18 cellular contexts compared by ENCODE assay signal in the genomic region with DNA sequence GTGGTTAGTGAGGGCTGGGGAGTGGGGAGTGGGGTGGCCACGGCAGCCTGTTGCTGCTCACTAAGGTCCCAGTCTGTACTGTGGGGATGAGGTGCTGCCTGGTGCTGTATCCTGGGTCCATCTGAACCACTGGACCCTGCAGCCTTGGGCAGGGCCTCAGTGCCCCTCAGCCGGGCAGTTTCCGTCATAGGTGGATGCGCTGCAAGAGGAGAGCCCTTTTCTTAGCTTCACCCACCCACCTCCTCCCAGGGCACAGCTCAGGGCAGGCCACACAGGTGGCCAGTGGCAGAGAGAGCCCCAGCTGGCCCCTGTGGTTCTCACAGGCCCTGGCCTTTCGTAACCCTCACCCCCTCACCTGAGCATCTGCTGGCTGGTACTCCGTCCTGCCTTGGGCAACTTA. TPM values are rescaled to one million over a fixed set of nuclear protein-coding genes. Genes with fewer than 3 reads are reported as not detected.
DNase-seq lines count a peak whose midpoint lies in the region; ATAC-seq, FAIRE-seq and TF ChIP-seq lines count a peak whose summit lies in the region.
"Had no signal": no experiment of that assay in that cellular context is flagged by ENCODE, and none has a peak within 500 bp of the region (broad histone marks: within the 10 kb centered on the region; RNA-seq: fewer than 3 reads in every experiment).

No MANE protein-coding gene starts in this region.

- H2AFZ ChIP-seq in H9 (ENCODE audit: low read length) (no peak overlapping the region), Karpas-422 (ENCODE audit: low read length) (no peak overlapping the region)
- H2AFZ ChIP-seq: GM23248 had no signal

- ATAC-seq in WTC11, result no peak
- ATAC-seq in pancreas, result peak in 1 of 4 donors; percentile 1
- no peak for ATAC-seq in GM21526 (IDR thresholded peaks at IDR 0.05; ENCODE audit: low FRiP score, unreplicated experiment)
- ATAC-seq: HepG2 had no signal

- H3K4me1 Mint-ChIP-seq in H9, result peaks cover 10 to 14% of the 10 kb centered on the region in 2 experiments; a peak in 3 of 4 replicates
- H3K4me1 Mint-ChIP-seq in WTC11, result peaks cover 8% of the 10 kb centered on the region; the same call in 1 of the 2 replicates
- H3K4me1 Mint-ChIP-seq in endodermal cell, result no peaks in the 10 kb centered on the region

- no peak overlapping the region for H4K5ac ChIP-seq in H9 (ENCODE audit: insufficient read length, low read depth, low read length)

- WGBS in H9 (ENCODE audit: extremely low coverage, insufficient read length, low lambda C conversion rate), result no CpG with 5 or more reads among the region's 6 CpGs
- 93 to 95% methylated on average over 4 to 6 of the region's 6 CpGs for WGBS in endodermal cell (ENCODE audit: insufficient coverage in 1 of 2, insufficient read length in 1 of 2), 2 experiments
- 81 to 86% methylated on average over 6 of the region's 6 CpGs for WGBS in pancreas, 2 donors

- H2BK12ac ChIP-seq in H9 (ENCODE audit: insufficient read length, low read depth, low read length), result no peak overlapping the region

- H3K9me2 ChIP-seq in Karpas-422 (replicated peaks; ENCODE audit: insufficient read depth, low read length), result no peaks in the 10 kb centered on the region

- H3K4me1 ChIP-seq in H9 (ENCODE audit: insufficient read depth, low read length), result no peaks in the 10 kb centered on the region
- H3K4me1 ChIP-seq in endodermal cell (ENCODE audit: control insufficient read depth, insufficient read depth, low read length), result no peaks in the 10 kb centered on the region
- H3K4me1 ChIP-seq in pancreas, result peaks cover 19 to 68% (median 50%) of the 10 kb centered on the region in 3 donors
- H3K4me1 ChIP-seq in Karpas-422 (ENCODE audit: low read length), result peaks cover 13% of the 10 kb centered on the region

- H4K8ac ChIP-seq in H9 (replicated peaks; ENCODE audit: insufficient read length, low read depth, low read length), result no peak overlapping the region

- H3K4me3 ChIP-seq in endodermal cell (ENCODE audit: low read length) (no peak overlapping the region), pancreas (no peak overlapping the region), Karpas-422 (ENCODE audit: low read length) (no peak overlapping the region)
- H3K4me3 ChIP-seq: BLaER1 treated with 17β-estradiol and CSF1 and Interleukin-3, amounts not matched to agents 10 nM and 100 nM; GM23248 had no signal

- H3K14ac ChIP-seq in H9 (ENCODE audit: insufficient read depth, low read length), result no peak overlapping the region; the same call in 1 of the 2 replicates

- no peak overlapping the region for H3T11ph ChIP-seq in H9 (ENCODE audit: low read length)

- H3K23ac ChIP-seq in H9 (ENCODE audit: insufficient read length, low read depth, low read length), result no peak overlapping the region

- POLR2A ChIA-PET in WTC11 (lab: Charles Lee), result no interaction called here

- H3K27me3 Mint-ChIP-seq in H9 (ENCODE audit: low read depth), result no peaks in the 10 kb centered on the region
- no peaks in the 10 kb centered on the region for H3K27me3 Mint-ChIP-seq in WTC11 (ENCODE audit: low read depth)
- H3K27me3 Mint-ChIP-seq in endodermal cell (ENCODE audit: insufficient read depth), result no peaks in the 10 kb centered on the region

- CTCF ChIA-PET in WTC11 (lab: Charles Lee), result interaction anchor here (1.3 kb wide), 1 partner anchor 32 kb away, joined by 3 read pairs; no protein-coding TSS in a partner anchor

- H3K9me3 Mint-ChIP-seq in H9, result no peaks in the 10 kb centered on the region
- H3K9me3 Mint-ChIP-seq in WTC11, result no peaks in the 10 kb centered on the region
- H3K9me3 Mint-ChIP-seq in endodermal cell, result no peaks in the 10 kb centered on the region
- H3K9me3 Mint-ChIP-seq: CD4-positive, CD25-positive, alpha-beta regulatory T cell had no signal

- no peak overlapping the region for H2AK5ac ChIP-seq in H9 (ENCODE audit: insufficient read length, low read length)

- TF ChIP-seq CTCF in H9 (conservative IDR thresholded peaks at IDR 0.05) (no peak), WTC11 (IDR thresholded peaks at IDR 0.05) (no peak), endodermal cell (conservative IDR thresholded peaks at IDR 0.05) (no peak), pancreas (IDR thresholded peaks at IDR 0.05) (no peak)

- H3K27ac Mint-ChIP-seq in H9, result peak overlapping the region in 2 of 3 experiments; percentile 89; a peak in 3 of 7 replicates
- peak overlapping the region; percentile 3; the same call in 1 of the 2 replicates for H3K27ac Mint-ChIP-seq in WTC11
- peak overlapping the region; percentile 52 for H3K27ac Mint-ChIP-seq in endodermal cell
- H3K27ac Mint-ChIP-seq: CD4-positive, CD25-positive, alpha-beta regulatory T cell had no signal

- DNase-seq in H9, result no peak
- DNase-seq in WTC11 (ENCODE audit: low spot score), result no peak
- DNase-seq in endodermal cell, result no peak
- peak in 2 of 6 donors; percentile 32 to 56 for DNase-seq in pancreas
- DNase-seq in Karpas-422, result no peak
- DNase-seq in NCI-H526 treated with DMSO at 0.1 percent for 48 hours (lab: John Stamatoyannopoulos, UW), result no peak
- no peak for DNase-seq in activated CD8-positive, alpha-beta memory T cell treated with anti-CD3 and anti-CD28 coated beads, Interleukin-2, amount 50 U/mL, for 48 hours
- DNase-seq: ACHN; CD4-positive, CD25-positive, alpha-beta regulatory T cell; DMS53; GF-D8; GM23248 had no signal

- H4K20me1 ChIP-seq in H9 (ENCODE audit: control insufficient read depth, insufficient read depth, insufficient read length), result no peaks in the 10 kb centered on the region
- no peaks in the 10 kb centered on the region for H4K20me1 ChIP-seq in Karpas-422 (ENCODE audit: insufficient read depth, low read depth, low read length)

- H2BK15ac ChIP-seq in H9 (ENCODE audit: low read depth, low read length), result no peak overlapping the region

- no peak overlapping the region for H4K91ac ChIP-seq in H9 (ENCODE audit: insufficient read length, low read depth, low read length)

- H3K27ac ChIP-seq in H9 (ENCODE audit: insufficient read length, low read depth, low read length), result no peak overlapping the region
- H3K27ac ChIP-seq in endodermal cell (ENCODE audit: low read depth, low read length), result no peak overlapping the region
- peak overlapping the region; percentile 54 to 95 (median 87) for H3K27ac ChIP-seq in pancreas
- H3K27ac ChIP-seq in Karpas-422 (ENCODE audit: low read length), result no peak overlapping the region
- H3K27ac ChIP-seq: BLaER1 treated with 17β-estradiol and CSF1 and Interleukin-3, amounts not matched to agents 10 nM and 100 nM; GM23248 had no signal

- no peaks in the 10 kb centered on the region for H3K36me3 ChIP-seq in endodermal cell (ENCODE audit: control insufficient read depth, insufficient read depth, low read length)
- no peaks in the 10 kb centered on the region for H3K36me3 ChIP-seq in pancreas
- no peaks in the 10 kb centered on the region for H3K36me3 ChIP-seq in Karpas-422 (ENCODE audit: insufficient read depth, low read length)

- H2BK120ac ChIP-seq in H9 (ENCODE audit: low read depth, low read length, poor library complexity, severe bottlenecking), result no peak overlapping the region

- H3K4me3 Mint-ChIP-seq in H9, result no peak overlapping the region; a peak in 1 of 5 replicates
- no peak overlapping the region for H3K4me3 Mint-ChIP-seq in WTC11
- H3K4me3 Mint-ChIP-seq in endodermal cell, result no peak overlapping the region
- H3K4me3 Mint-ChIP-seq: CD4-positive, CD25-positive, alpha-beta regulatory T cell had no signal

- H3K9me3 ChIP-seq in H9 (ENCODE audit: control insufficient read depth, low read depth, low read length) (no peaks in the 10 kb centered on the region), endodermal cell (ENCODE audit: control insufficient read depth, low read length) (no peaks in the 10 kb centered on the region), pancreas (no peaks in the 10 kb centered on the region), Karpas-422 (ENCODE audit: low read length) (no peaks in the 10 kb centered on the region)
- H3K9me3 ChIP-seq: BLaER1 treated with 17β-estradiol and CSF1 and Interleukin-3, amounts not matched to agents 10 nM and 100 nM had no signal

- H3K4me2 ChIP-seq in H9 (ENCODE audit: insufficient read depth, insufficient read length, low read length) (no peak overlapping the region), Karpas-422 (ENCODE audit: low read depth, low read length, poor library complexity, severe bottlenecking) (no peak overlapping the region)

- no peaks in the 10 kb centered on the region for H3K27me3 ChIP-seq in H9 (ENCODE audit: insufficient read depth, low read length)
- H3K27me3 ChIP-seq in endodermal cell (ENCODE audit: control insufficient read depth, insufficient read depth, low read length, poor library complexity, severe bottlenecking), result no peaks in the 10 kb centered on the region
- no peaks in the 10 kb centered on the region for H3K27me3 ChIP-seq in pancreas
- H3K27me3 ChIP-seq in Karpas-422 (ENCODE audit: low read length), result no peaks in the 10 kb centered on the region

- H3K18ac ChIP-seq in H9 (ENCODE audit: insufficient read length, low read depth, low read length), result no peak overlapping the region

- H3K9ac ChIP-seq in H9 (ENCODE audit: extremely low read depth, insufficient read length, low read length) (no peak overlapping the region), endodermal cell (ENCODE audit: extremely low read depth, low read length, poor library complexity, severe bottlenecking) (no peak overlapping the region), Karpas-422 (ENCODE audit: low read length) (no peak overlapping the region)
- H3K9ac ChIP-seq: BLaER1 treated with 17β-estradiol and CSF1 and Interleukin-3, amounts not matched to agents 10 nM and 100 nM; GM23248 had no signal

- no peak overlapping the region for H2BK5ac ChIP-seq in H9 (ENCODE audit: insufficient read length, low read length)

- FAIRE-seq in pancreas (lab: Jason Lieb, UNC), result no peak
- FAIRE-seq: H54, HepG2, HTR-8/SVneo had no signal

- no peak overlapping the region for H3K56ac ChIP-seq in H9 (ENCODE audit: insufficient read length, low read depth, low read length)

- H3K79me2 ChIP-seq in H9 (ENCODE audit: insufficient read depth, low read length) (no peaks in the 10 kb centered on the region), Karpas-422 (ENCODE audit: low read length) (no peaks in the 10 kb centered on the region)

- H3K36me3 Mint-ChIP-seq in H9 (ENCODE audit: insufficient read depth in 1 of 3, low read depth in 3 of 3) (peaks cover 2 to 6% (median 4%) of the 10 kb centered on the region in 3 experiments; a peak in 5 of 7 replicates), WTC11 (no peaks in the 10 kb centered on the region), endodermal cell (ENCODE audit: low read depth) (no peaks in the 10 kb centered on the region)
- H3K36me3 Mint-ChIP-seq: CD4-positive, CD25-positive, alpha-beta regulatory T cell had no signal

- no peaks in the 10 kb centered on the region for H3K23me2 ChIP-seq in H9 (ENCODE audit: insufficient read length, low read depth, low read length, poor library complexity, severe bottlenecking)

- no peaks in the 10 kb centered on the region for H3K79me1 ChIP-seq in H9 (ENCODE audit: insufficient read depth, low read depth, low read length, poor library complexity, severe bottlenecking)

- no peak overlapping the region for H3K4ac ChIP-seq in H9 (ENCODE audit: low read depth, low read length)

- H2BK20ac ChIP-seq in H9 (ENCODE audit: low read depth, low read length, poor library complexity, severe bottlenecking), result no peak overlapping the region

- intact Hi-C loops in pancreas (cut with DNase I), result loop anchor here in 1 of 3 donors (5.0 kb wide), 1 partner anchor 33 kb away; no protein-coding TSS in a partner anchor

RNA-seq across cellular contexts. Expression of gene WNK2, which starts 46.2 kb away (rescaled TPM):
- 69.4 and 70.5 TPM in 2 replicates for total RNA-seq in H9 (2021)
- total RNA-seq in WTC11 (2021), result 113 to 121 TPM (median 120 TPM) in 3 replicates
- total RNA-seq in endodermal cell, result 10 to 100 TPM; 46.1 to 48.8 TPM
- polyA plus RNA-seq in endodermal cell (2013, experiment 1 of 2), result 34.8 TPM
- 29.3 TPM for polyA plus RNA-seq in endodermal cell (2013, experiment 2 of 2)
- total RNA-seq in pancreas, result 100 to 1,000 TPM in 1 of 6 donors, 10 to 100 TPM in 5; 53.5 to 114 (median 89.4) TPM
- polyA plus RNA-seq in pancreas, result 100 to 1,000 TPM in 1 of 2 donors, 10 to 100 TPM in 1; 77.4 to 121 TPM
- not detected in 2 replicates for total RNA-seq in Karpas-422 (2014; rRNA removed; shearing (Covaris generic); ENCODE audit: low replicate concordance)
- total RNA-seq: A172, GM23248 had no signal
- polyA plus RNA-seq: CD4-positive, CD25-positive, alpha-beta regulatory T cell; GM23248 had no signal

Comparison
In these comparisons a context has a peak if more than half of its experiments do, and no peak if none do; other contexts are left out.
1. H3K27ac ChIP-seq: peak in pancreas (4 of 4); none in H9 (single experiment), endodermal cell (single experiment) and Karpas-422 (single experiment).
2. H3K27ac Mint-ChIP-seq: peak in every context shown above with its lines; median percentile 89 in H9; 52 in endodermal cell; 3 in WTC11.
3. RNA of gene WNK2, which starts 46.2 kb away (total RNA-seq): 113 to 121 TPM in WTC11, 53.5 to 114 TPM in pancreas, 69.4 to 70.5 TPM in H9 and 46.1 to 48.8 TPM in endodermal cell; not detected in Karpas-422; every median in the first group is over 10 times any median in the second.